Comparison of ENCODE assay signal across 11 cellular contexts in genomic region chr5:78405820-78406750, GRCh38. TPM values are rescaled to one million over a fixed set of nuclear protein-coding genes. Genes with fewer than 3 reads are reported as not detected.
DNase-seq lines count a peak whose midpoint lies in the region; ATAC-seq and TF ChIP-seq lines count a peak whose summit lies in the region.
"Had no signal": no experiment of that assay in that cellular context is flagged by ENCODE, and none has a peak within 500 bp of the region (broad histone marks: within the 10 kb centered on the region; RNA-seq: fewer than 3 reads in every experiment).

No MANE protein-coding gene starts in this region.

- H3K27me3 Mint-ChIP-seq in activated CD4-positive, alpha-beta T cell treated with anti-CD3 and anti-CD28 coated beads, Interleukin-2, amount 10 ng/mL, durations not matched to agents 24 days and 14 days: no peaks in the 10 kb centered on the region

- H3K4me1 Mint-ChIP-seq in activated CD4-positive, alpha-beta T cell treated with anti-CD3 and anti-CD28 coated beads, Interleukin-2, amount 10 ng/mL, durations not matched to agents 24 days and 14 days: peaks cover 27% of the 10 kb centered on the region

- peak overlapping the region; percentile 42 for H3K4me2 ChIP-seq in skeletal muscle satellite cell (ENCODE audit: low read length)

- H3K9me3 ChIP-seq in skeletal muscle satellite cell (replicated peaks; ENCODE audit: low read length): no peaks in the 10 kb centered on the region

- no peak for DNase-seq in activated CD4-positive, alpha-beta T cell treated with anti-CD3 and anti-CD28 coated beads, Interleukin-2, amount 10 ng/mL, durations not matched to agents 24 days and 14 days
- DNase-seq in activated CD4-positive, alpha-beta T cell treated with anti-CD3 and anti-CD28 coated beads for 48 hours: no peak
- DNase-seq in HPDE6-E6E7 (ENCODE audit: extremely low spot score) (peak; percentile 23), choroid plexus epithelial cell (ENCODE audit: low read depth) (peak; percentile 57), DMS53 (lab: John Stamatoyannopoulos, UW) (no peak)
- DNase-seq in central memory CD4-positive, alpha-beta T cell: no peak
- DNase-seq: activated gamma-delta T cell, MM.1S, posterior cingulate gyrus had no signal

- no peak for ATAC-seq in GM19397 (IDR thresholded peaks at IDR 0.05; ENCODE audit: unreplicated experiment)

- no peak overlapping the region for H3K9ac ChIP-seq in skeletal muscle satellite cell (ENCODE audit: low read depth, low read length)

- no peaks in the 10 kb centered on the region for H3K36me3 ChIP-seq in skeletal muscle satellite cell (ENCODE audit: insufficient read depth, low read length)

- peaks cover 17% of the 10 kb centered on the region for H3K4me1 ChIP-seq in skeletal muscle satellite cell (ENCODE audit: control insufficient read depth, insufficient read depth, low read length)

- H3K36me3 Mint-ChIP-seq in activated CD4-positive, alpha-beta T cell treated with anti-CD3 and anti-CD28 coated beads, Interleukin-2, amount 10 ng/mL, durations not matched to agents 24 days and 14 days (ENCODE audit: low read depth): peaks cover 13% of the 10 kb centered on the region

- peak overlapping the region; percentile 68 for H3K27ac Mint-ChIP-seq in activated CD4-positive, alpha-beta T cell treated with anti-CD3 and anti-CD28 coated beads, Interleukin-2, amount 10 ng/mL, durations not matched to agents 24 days and 14 days

- H3K4me3 ChIP-seq in choroid plexus epithelial cell (ENCODE audit: low read depth, low read length) (no peak overlapping the region), skeletal muscle satellite cell (ENCODE audit: low read length) (no peak overlapping the region)

- no peak for TF ChIP-seq CTCF in choroid plexus epithelial cell (conservative IDR thresholded peaks at IDR 0.05; ENCODE audit: low read depth, low read length)

- intact Hi-C loops in activated CD4-positive, alpha-beta T cell treated with anti-CD3 and anti-CD28 coated beads, Interleukin-2, amount 10 ng/mL, durations not matched to agents 24 days and 14 days (cut with micrococcal nuclease): no loop called here

- no peaks in the 10 kb centered on the region for H3K27me3 ChIP-seq in skeletal muscle satellite cell (ENCODE audit: control insufficient read depth, insufficient read depth, low read length)

- peaks cover 7% of the 10 kb centered on the region for H3K9me3 Mint-ChIP-seq in activated CD4-positive, alpha-beta T cell treated with anti-CD3 and anti-CD28 coated beads, Interleukin-2, amount 10 ng/mL, durations not matched to agents 24 days and 14 days

- no peak overlapping the region for H3K4me3 Mint-ChIP-seq in activated CD4-positive, alpha-beta T cell treated with anti-CD3 and anti-CD28 coated beads, Interleukin-2, amount 10 ng/mL, durations not matched to agents 24 days and 14 days

RNA-seq across cellular contexts. Expression of gene SCAMP1, which starts 45.7 kb away (rescaled TPM):
- total RNA-seq in activated CD4-positive, alpha-beta T cell treated with anti-CD3 and anti-CD28 coated beads, Interleukin-2, amount 10 ng/mL, durations not matched to agents 24 days and 14 days: 20.8 and 23.1 TPM in 2 replicates
- total RNA-seq in skeletal muscle satellite cell (2012; rRNA removed): 45.4 and 45.9 TPM in 2 replicates

Comparison
In these comparisons a context has a peak if more than half of its experiments do, and no peak if none do; other contexts are left out.
1. DNase-seq: peak in HPDE6-E6E7 (single experiment) and choroid plexus epithelial cell (single experiment); none in activated CD4-positive, alpha-beta T cell treated with anti-CD3 and anti-CD28 coated beads, Interleukin-2, amount 10 ng/mL, durations not matched to agents 24 days and 14 days (single experiment), activated CD4-positive, alpha-beta T cell treated with anti-CD3 and anti-CD28 coated beads for 48 hours (single experiment), DMS53 (single experiment) and central memory CD4-positive, alpha-beta T cell (single experiment).